Comparison of ENCODE assay signal across 27 cellular contexts in the genomic region with DNA sequence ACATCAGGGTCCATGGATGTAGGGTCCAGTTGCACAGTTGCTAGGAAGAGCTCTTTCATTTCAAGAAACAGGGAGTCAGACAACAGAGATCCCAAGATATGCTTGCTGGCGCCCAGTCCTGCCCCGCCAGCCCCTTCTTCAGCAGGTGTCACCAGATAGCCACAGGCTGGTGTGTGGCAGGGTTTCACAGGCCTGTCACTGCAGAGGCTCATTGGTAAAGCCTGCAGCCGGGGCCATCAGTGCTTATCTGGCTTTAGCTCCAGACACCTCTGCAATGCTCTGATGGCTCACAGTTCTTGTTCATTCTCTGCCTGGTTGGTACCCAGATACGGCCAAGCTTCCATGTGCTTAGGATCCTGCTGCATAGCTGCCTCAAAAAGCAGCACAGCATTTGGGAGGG.
"Had no signal": no experiment of that assay in that cellular context is flagged by ENCODE, and none has a peak within 500 bp of the region (broad histone marks: within the 10 kb centered on the region; RNA-seq: fewer than 3 reads in every experiment).

No MANE protein-coding gene starts in this region.

- H3K4me1 ChIP-seq: left lung, neural progenitor cell, right atrium auricular region, sigmoid colon, testis, thyroid gland, transverse colon, upper lobe of left lung, vagina had no signal

- H2AFZ ChIP-seq: neural progenitor cell had no signal

- H3K9ac ChIP-seq: neural progenitor cell had no signal

- H3K9me3 ChIP-seq: ovary, testis, thyroid gland had no signal

- H3K36me3 ChIP-seq: neural progenitor cell, ovary, right atrium auricular region, sigmoid colon had no signal

- DNase-seq: hypothalamus; immature natural killer cell; kidney; left colon; left lung; mesendoderm; naive B cell; natural killer cell; nephron progenitor cell; ovary; sigmoid colon; small intestine; stimulated activated CD4-positive, alpha-beta T cell treated with anti-CD3 and anti-CD28 coated beads, Interleukin-1b, Interleukin-23, amount 100 ng/mL, for 48 hours; stimulated activated CD4-positive, alpha-beta T cell treated with anti-CD3 and anti-CD28 coated beads, Interleukin-2, amount 100 ng/mL, for 48 hours; stimulated activated CD4-positive, alpha-beta T cell treated with anti-CD3 and anti-CD28 coated beads, Interleukin-4, amount 100 ng/mL, for 4 hours; stimulated activated CD8-positive, alpha-beta memory T cell treated with anti-CD3 and anti-CD28 coated beads, Interleukin-4, amount 100 ng/mL, for 48 hours; stimulated activated naive CD4-positive, alpha-beta T cell treated with Interleukin-2 at 50 U/mL for 16 hours; stimulated activated naive CD8-positive, alpha-beta T cell treated with anti-CD3 and anti-CD28 coated beads, Interleukin-15, amount 100 ng/mL, for 72 hours; thyroid gland; transverse colon had no signal

- H3K4me3 ChIP-seq: left lung, lung, neural progenitor cell, ovary, right atrium auricular region, sigmoid colon, testis, thyroid gland, transverse colon, upper lobe of left lung, vagina had no signal

- H3K27me3 ChIP-seq: left lung, neural progenitor cell, ovary, right atrium auricular region, sigmoid colon, testis, thyroid gland, transverse colon, upper lobe of left lung, vagina had no signal

- ATAC-seq: left colon; left lung; natural killer cell; stimulated activated memory B cell treated with anti-CD40 and anti-IgM and Interleukin-4, amounts not matched to agents 10 μg/mL and 1 μg/mL and 100 μg/mL, for 72 hours; stimulated activated naive CD8-positive, alpha-beta T cell treated with anti-CD3 and anti-CD28 coated beads, Interleukin-15, amount 100 ng/mL, for 72 hours had no signal

- H3K27ac ChIP-seq: left lung, neural progenitor cell, ovary, right atrium auricular region, sigmoid colon, thyroid gland, transverse colon, upper lobe of left lung, vagina had no signal

- H3K4me2 ChIP-seq: neural progenitor cell had no signal
